ENCODE assay signal across 1 cellular context in genomic region chr2:183195998-183196409, GRCh38.
A peak's percentile ranks its signal among the peaks of the same experiment; 100 is the strongest.
TF ChIP-seq lines count a peak whose summit lies in the region.

No MANE protein-coding gene starts in this region.

TF ChIP-seq in K562, 482 proteins besides CTCF, POLR2A, EP300 and RAD21 (continued from another document and continues in another):
- TF ChIP-seq SMARCA4 (IDR thresholded peaks at IDR 0.05) (peak; percentile 60; the same call in 1 of the 2 replicates), DPF2 (IDR thresholded peaks at IDR 0.05) (peak; percentile 72), CC2D1A (IDR thresholded peaks at IDR 0.05) (peak; percentile 32; the same call in 1 of the 2 replicates), TCF3 (CRISPR knock-in tag; IDR thresholded peaks at IDR 0.05) (peak; percentile 59), ZFP91 (CRISPR knock-in tag; IDR thresholded peaks at IDR 0.05) (no peak), ARID1B (IDR thresholded peaks at IDR 0.05) (peak; percentile 76), MEIS2 (IDR thresholded peaks at IDR 0.05; ENCODE audit: partially characterized antibody) (peak; percentile 73), HMBOX1 (IDR thresholded peaks at IDR 0.05) (peak; percentile 93), NBN (IDR thresholded peaks at IDR 0.05; ENCODE audit: low read depth) (peak; percentile 50; the same call in 1 of the 2 replicates), ZBTB17 (CRISPR knock-in tag; IDR thresholded peaks at IDR 0.05) (peak; percentile 63; the same call in 1 of the 2 replicates), RUNX1 (IDR thresholded peaks at IDR 0.05; ENCODE audit: low read depth) (no peak), FOXK1 (CRISPR knock-in tag; IDR thresholded peaks at IDR 0.05; ENCODE audit: borderline replicate concordance) (no peak), HLTF (IDR thresholded peaks at IDR 0.05) (no peak), CREM (IDR thresholded peaks at IDR 0.05; ENCODE audit: low read depth) (peak; percentile 60), ZNF436 (CRISPR knock-in tag; IDR thresholded peaks at IDR 0.05) (0 out of 2 replicates have a peak, but pooled peaks have one; percentile 26), ZNF197 (CRISPR knock-in tag; IDR thresholded peaks at IDR 0.05; ENCODE audit: low read depth) (peak; percentile 42; the same call in 1 of the 2 replicates), ZNF232 (CRISPR knock-in tag; IDR thresholded peaks at IDR 0.05) (no peak), SMAD4 (CRISPR knock-in tag; conservative IDR thresholded peaks at IDR 0.05) (peak; percentile 81), ZNF583 (CRISPR knock-in tag; IDR thresholded peaks at IDR 0.05) (0 out of 2 replicates have a peak, but pooled peaks have one; percentile 41), ZBTB34 (CRISPR knock-in tag; IDR thresholded peaks at IDR 0.05) (no peak), SMAD3 (CRISPR knock-in tag; conservative IDR thresholded peaks at IDR 0.05) (peak; percentile 63), FOXM1 (IDR thresholded peaks at IDR 0.05; ENCODE audit: low read depth) (peak; percentile 27; the same call in 1 of the 2 replicates), FOXM1 (CRISPR knock-in tag; IDR thresholded peaks at IDR 0.05; ENCODE audit: low read depth) (no peak), RBFOX2 (IDR thresholded peaks at IDR 0.05; ENCODE audit: low read depth, low read length) (no peak), LEF1 (IDR thresholded peaks at IDR 0.05) (0 out of 2 replicates have a peak, but pooled peaks have one; percentile 55), ZC3H11A (IDR thresholded peaks at IDR 0.05; ENCODE audit: low read depth, low read length) (no peak), ESRRA (IDR thresholded peaks at IDR 0.05; ENCODE audit: borderline replicate concordance, low read depth) (peak; percentile 39; the same call in 1 of the 2 replicates), DEAF1 (CRISPR knock-in tag; IDR thresholded peaks at IDR 0.05) (0 out of 2 replicates have a peak, but pooled peaks have one; percentile 10), NR2C2 (CRISPR knock-in tag; IDR thresholded peaks at IDR 0.05) (no peak), NR2C2 (tag; IDR thresholded peaks at IDR 0.05) (peak; percentile 74), TFAP4 (CRISPR knock-in tag; IDR thresholded peaks at IDR 0.05; ENCODE audit: borderline replicate concordance) (peak; percentile 52; the same call in 1 of the 2 replicates), CEBPG (CRISPR knock-in tag; IDR thresholded peaks at IDR 0.05) (peak; percentile 35; the same call in 1 of the 2 replicates), CEBPG (tag; conservative IDR thresholded peaks at IDR 0.05 in 1 of 2, IDR thresholded peaks at IDR 0.05 in 1 of 2) (0 out of 4 replicates have a peak, but pooled peaks of 1 of the 2 experiments have one; percentile 30), RNF2 (IDR thresholded peaks at IDR 0.05) (peak; percentile 83; the same call in 1 of the 2 replicates), ZNF239 (CRISPR knock-in tag; IDR thresholded peaks at IDR 0.05) (peak; percentile 60; the same call in 1 of the 2 replicates), GABPA (tag; conservative IDR thresholded peaks at IDR 0.05; ENCODE audit: low read depth) (peak; percentile 51), ZNF644 (tag; IDR thresholded peaks at IDR 0.05; ENCODE audit: low read depth) (peak; percentile 29; the same call in 1 of the 2 replicates), BCL6 (CRISPR knock-in tag; IDR thresholded peaks at IDR 0.05) (0 out of 2 replicates have a peak, but pooled peaks have one; percentile 26), TEAD1 (CRISPR knock-in tag; IDR thresholded peaks at IDR 0.05) (peak in 1 of 2 experiments; percentile 53; a peak in 1 of 4 replicates), CBFA2T3 (IDR thresholded peaks at IDR 0.05) (peak; percentile 75), RBM25 (IDR thresholded peaks at IDR 0.05; ENCODE audit: low read depth, low read length, severe bottlenecking) (peak; percentile 25), NFE2L1 (tag; IDR thresholded peaks at IDR 0.05; ENCODE audit: borderline replicate concordance, low read depth) (no peak), CBX3 (IDR thresholded peaks at IDR 0.05; ENCODE audit: borderline replicate concordance in 1 of 2, low read length in 2 of 2) (0 out of 3 replicates have a peak, but pooled peaks of 1 of the 2 experiments have one; percentile 33), DDX20 (tag; IDR thresholded peaks at IDR 0.05; ENCODE audit: low read depth) (0 out of 2 replicates have a peak, but pooled peaks have one; percentile 25), PHTF2 (CRISPR knock-in tag; IDR thresholded peaks at IDR 0.05) (no peak), ZNF311 (CRISPR knock-in tag; IDR thresholded peaks at IDR 0.05) (peak; percentile 73), ZBTB9 (CRISPR knock-in tag; IDR thresholded peaks at IDR 0.05) (no peak; the same call in 1 of the 2 replicates), KLF6 (CRISPR knock-in tag; IDR thresholded peaks at IDR 0.05; ENCODE audit: borderline replicate concordance) (peak; percentile 67; the same call in 1 of the 2 replicates), NFE2 (IDR thresholded peaks at IDR 0.05; ENCODE audit: low read depth) (peak; percentile 61; the same call in 1 of the 2 replicates), ZNF589 (CRISPR knock-in tag; IDR thresholded peaks at IDR 0.05; ENCODE audit: low read depth) (peak; percentile 85; the same call in 1 of the 2 replicates), CTBP1 (IDR thresholded peaks at IDR 0.05; ENCODE audit: borderline replicate concordance) (peak; percentile 69; the same call in 1 of the 2 replicates), RAD51 (IDR thresholded peaks at IDR 0.05; ENCODE audit: borderline replicate concordance, low read depth) (no peak), HDAC1 (IDR thresholded peaks at IDR 0.05) (peak in 1 of 2 experiments; percentile 64; a peak in 2 of 4 replicates), ESRRB (CRISPR knock-in tag; IDR thresholded peaks at IDR 0.05; ENCODE audit: borderline replicate concordance) (no peak), ATF1 (CRISPR knock-in tag; IDR thresholded peaks at IDR 0.05) (no peak), ATF1 (tag; IDR thresholded peaks at IDR 0.05) (peak; percentile 56; the same call in 1 of the 2 replicates), DMBX1 (CRISPR knock-in tag; IDR thresholded peaks at IDR 0.05; ENCODE audit: borderline replicate concordance) (peak; percentile 80; the same call in 1 of the 2 replicates), PKNOX1 (IDR thresholded peaks at IDR 0.05) (peak; percentile 57; the same call in 1 of the 2 replicates), ATF7 (IDR thresholded peaks at IDR 0.05) (peak; percentile 18; the same call in 1 of the 2 replicates), ZNF76 (CRISPR knock-in tag; IDR thresholded peaks at IDR 0.05; ENCODE audit: borderline replicate concordance) (peak; percentile 75; the same call in 1 of the 2 replicates), MYNN (IDR thresholded peaks at IDR 0.05) (0 out of 2 replicates have a peak, but pooled peaks have one; percentile 40), MYNN (CRISPR knock-in tag; IDR thresholded peaks at IDR 0.05) (no peak), ZNF41 (CRISPR knock-in tag; conservative IDR thresholded peaks at IDR 0.05) (no peak), BACH1 (tag; IDR thresholded peaks at IDR 0.05) (0 out of 2 replicates have a peak, but pooled peaks have one; percentile 36), CXXC5 (CRISPR knock-in tag; IDR thresholded peaks at IDR 0.05) (peak; percentile 55), MXD1 (CRISPR knock-in tag; IDR thresholded peaks at IDR 0.05; ENCODE audit: borderline replicate concordance, poor library complexity, severe bottlenecking) (no peak), FOXA3 (CRISPR knock-in tag; conservative IDR thresholded peaks at IDR 0.05 in 1 of 2, IDR thresholded peaks at IDR 0.05 in 1 of 2) (peak in 1 of 2 experiments; percentile 79; a peak in 3 of 4 replicates), ID3 (CRISPR knock-in tag; IDR thresholded peaks at IDR 0.05) (no peak), ID3 (tag; IDR thresholded peaks at IDR 0.05) (0 out of 2 replicates have a peak, but pooled peaks have one; percentile 25), TAL1 (IDR thresholded peaks at IDR 0.05) (no peak; the same call in 1 of the 2 replicates), BRD9 (IDR thresholded peaks at IDR 0.05; ENCODE audit: low read depth, partially characterized antibody) (peak; percentile 44), TAF9B (IDR thresholded peaks at IDR 0.05; ENCODE audit: partially characterized antibody) (no peak), ZNF584 (CRISPR knock-in tag; IDR thresholded peaks at IDR 0.05; ENCODE audit: low read depth) (0 out of 2 replicates have a peak, but pooled peaks have one; percentile 28)
